In genomic region chr7:23298885-23299769, GRCh38 we compare ENCODE assay signal across 8 cellular contexts. TPM values are rescaled to one million over a fixed set of nuclear protein-coding genes. Genes with fewer than 3 reads are reported as not detected.
A peak's percentile ranks its signal among the peaks of the same experiment; 100 is the strongest.
DNase-seq lines count a peak whose midpoint lies in the region; ATAC-seq and TF ChIP-seq lines count a peak whose summit lies in the region.

Gene MALSU1 (plus strand): TSS chr7:23299339. CDS start chr7:23299353, 14 bp downstream.

- peak within 1 kb of the TSS; percentile 98 for H3K27ac Mint-ChIP-seq in HFFc6
- H3K27ac Mint-ChIP-seq in activated naive CD4-positive, alpha-beta T cell treated with anti-CD3 and anti-CD28 coated beads, Interleukin-2, amount 10 ng/mL, durations not matched to agents 7 days and 5 days: peak within 1 kb of the TSS; percentile 96

- WGBS in gastroesophageal sphincter (ENCODE audit: low coverage in 1 of 2), 2 donors: 5 to 13% methylated on average over 6 to 18 of the region's 59 CpGs

- peak within 1 kb of the TSS; percentile 90 for H3K9ac ChIP-seq in SK-N-MC (ENCODE audit: insufficient read length)

- TF ChIP-seq EP300 in gastroesophageal sphincter (IDR thresholded peaks at IDR 0.05): no peak

- H3K9me3 ChIP-seq in SK-N-MC (ENCODE audit: low read depth, low read length): no peaks in the 10 kb centered on the region
- no peaks in the 10 kb centered on the region for H3K9me3 ChIP-seq in gastroesophageal sphincter
- no peaks in the 10 kb centered on the region for H3K9me3 ChIP-seq in neutrophil

- CTCF ChIA-PET in activated naive CD4-positive, alpha-beta T cell treated with anti-CD3 and anti-CD28 coated beads, Interleukin-2, amount 10 ng/mL, durations not matched to agents 7 days and 5 days (lab: Charles Lee): interaction anchor here (1.1 to 3.5 kb wide), 3 partner anchors 21 to 26 kb away, joined by 3 to 13 read pairs (median 4); no protein-coding TSS in a partner anchor

- peaks cover 21% of the 10 kb centered on the region for H3K36me3 Mint-ChIP-seq in HFFc6 (ENCODE audit: low read depth)
- peaks cover 22% of the 10 kb centered on the region for H3K36me3 Mint-ChIP-seq in activated naive CD4-positive, alpha-beta T cell treated with anti-CD3 and anti-CD28 coated beads, Interleukin-2, amount 10 ng/mL, durations not matched to agents 7 days and 5 days

- H3K27ac ChIP-seq in SK-N-MC (peak within 1 kb of the TSS; percentile 95), gastroesophageal sphincter (peak within 1 kb of the TSS; percentile 85 to 90 (median 88)), neutrophil (peak within 1 kb of the TSS; percentile 82), substantia nigra (ENCODE audit: low read depth, low read length, poor library complexity, severe bottlenecking) (peak within 1 kb of the TSS; percentile 80)

- peak; percentile 99 for ATAC-seq in gastroesophageal sphincter

- H3K4me1 Mint-ChIP-seq in HFFc6 (ENCODE audit: low read depth): peaks cover 48% of the 10 kb centered on the region
- H3K4me1 Mint-ChIP-seq in activated naive CD4-positive, alpha-beta T cell treated with anti-CD3 and anti-CD28 coated beads, Interleukin-2, amount 10 ng/mL, durations not matched to agents 7 days and 5 days: peaks cover 40% of the 10 kb centered on the region

- peak within 1 kb of the TSS; percentile 95 for H3K4me3 Mint-ChIP-seq in HFFc6
- peak within 1 kb of the TSS; percentile 95 for H3K4me3 Mint-ChIP-seq in activated naive CD4-positive, alpha-beta T cell treated with anti-CD3 and anti-CD28 coated beads, Interleukin-2, amount 10 ng/mL, durations not matched to agents 7 days and 5 days

- TF ChIP-seq CTCF in HFFc6 (IDR thresholded peaks at IDR 0.05): no peak
- TF ChIP-seq CTCF in NB4 (IDR thresholded peaks at IDR 0.05; ENCODE audit: low read depth, low read length): no peak
- TF ChIP-seq CTCF in gastroesophageal sphincter (IDR thresholded peaks at IDR 0.05): peak in 1 of 4 experiments; percentile 8
- TF ChIP-seq CTCF in neutrophil (IDR thresholded peaks at IDR 0.05): peak; percentile 43

- TF ChIP-seq POLR2A in NB4 (IDR thresholded peaks at IDR 0.05; ENCODE audit: extremely low read depth, insufficient read length) (peak; percentile 98), gastroesophageal sphincter (IDR thresholded peaks at IDR 0.05) (peak; percentile 79 to 83)

- H3K4me1 ChIP-seq in gastroesophageal sphincter: peaks cover 4 to 57% (median 14%) of the 10 kb centered on the region in 3 donors
- H3K4me1 ChIP-seq in neutrophil (ENCODE audit: control insufficient read depth in 1 of 2, insufficient read depth in 1 of 2, low read depth in 1 of 2, low read length in 1 of 2): peaks cover 39 to 40% of the 10 kb centered on the region in 2 experiments

- no peaks in the 10 kb centered on the region for H3K27me3 Mint-ChIP-seq in HFFc6 (ENCODE audit: insufficient read depth)
- no peaks in the 10 kb centered on the region for H3K27me3 Mint-ChIP-seq in activated naive CD4-positive, alpha-beta T cell treated with anti-CD3 and anti-CD28 coated beads, Interleukin-2, amount 10 ng/mL, durations not matched to agents 7 days and 5 days

- H3K27me3 ChIP-seq in gastroesophageal sphincter (peaks cover 4% of the 10 kb centered on the region), neutrophil (no peaks in the 10 kb centered on the region)

- DNase-seq in GM04503 (ENCODE audit: low read depth): peak; percentile 67
- peak; percentile 91 for DNase-seq in HFFc6
- DNase-seq in NB4 (ENCODE audit: low read depth): peak; percentile 100
- DNase-seq in SK-N-MC (ENCODE audit: low read depth, low spot score): peak; percentile 89
- peak; percentile 98 for DNase-seq in activated naive CD4-positive, alpha-beta T cell treated with anti-CD3 and anti-CD28 coated beads, Interleukin-2, amount 10 ng/mL, durations not matched to agents 7 days and 5 days
- peak; percentile 45 to 98 (median 93) for DNase-seq in substantia nigra (lab: John Stamatoyannopoulos, UW)

- H3K4me3 ChIP-seq in NB4 (ENCODE audit: low read depth, low read length) (peak within 1 kb of the TSS; percentile 96), SK-N-MC (peak within 1 kb of the TSS; percentile 92), gastroesophageal sphincter (peak within 1 kb of the TSS; percentile 83 to 98), neutrophil (ENCODE audit: low read depth in 1 of 2, low read length in 1 of 2) (peak within 1 kb of the TSS; percentile 72 to 95)

- H3K36me3 ChIP-seq in SK-N-MC (ENCODE audit: insufficient read depth, low read length): peaks cover 31% of the 10 kb centered on the region
- H3K36me3 ChIP-seq in gastroesophageal sphincter: peaks cover 0 to 28% of the 10 kb centered on the region in 2 donors
- peaks cover 18% of the 10 kb centered on the region for H3K36me3 ChIP-seq in neutrophil

- no peaks in the 10 kb centered on the region for H3K9me3 Mint-ChIP-seq in HFFc6
- peaks cover 5% of the 10 kb centered on the region for H3K9me3 Mint-ChIP-seq in activated naive CD4-positive, alpha-beta T cell treated with anti-CD3 and anti-CD28 coated beads, Interleukin-2, amount 10 ng/mL, durations not matched to agents 7 days and 5 days

RNA-seq across cellular contexts. Expression of gene MALSU1, which starts in this region (rescaled TPM):
- total RNA-seq in HFFc6 (2021; fragmentation: NEBNext Ultra II Directional; extraction: Animal tissue kit (Norgen Biotek cat#: 25700)): 10 to 100 TPM; 74.3 to 87.8 (median 79.6) TPM
- total RNA-seq in gastroesophageal sphincter: 10 to 100 TPM; 43.0 to 86.7 (median 63.3) TPM

Comparison
In these comparisons a context has a peak if more than half of its experiments do, and no peak if none do; other contexts are left out.
1. Peak in every context shown above with its lines: DNase-seq, ATAC-seq, H3K4me3 ChIP-seq and H3K27ac ChIP-seq.